1 cellular context compared by ENCODE assay signal in the genomic region with DNA sequence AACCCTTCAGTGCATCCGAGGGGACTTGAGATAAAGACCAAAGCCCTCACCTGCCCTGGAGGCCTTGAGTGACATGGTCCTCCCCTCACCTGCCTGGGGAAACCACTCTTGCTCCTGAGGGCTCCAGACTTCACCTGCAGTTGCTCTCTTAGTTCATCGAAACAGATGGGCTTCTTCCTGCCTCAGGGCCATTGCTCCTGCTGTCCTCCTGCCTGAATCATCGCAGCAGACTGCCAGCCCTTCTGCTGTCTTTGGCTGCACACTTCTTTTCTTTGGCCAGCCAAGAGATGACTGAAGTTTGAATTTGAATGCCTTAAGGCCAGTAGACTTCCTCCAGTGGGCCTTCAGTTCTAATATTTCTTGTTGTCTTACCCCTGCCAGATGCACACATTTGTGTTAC.
TF ChIP-seq lines count a peak whose summit lies in the region.

No MANE protein-coding gene starts in this region.

TF ChIP-seq in IMR-90, 13 proteins besides CTCF, POLR2A, EP300 and RAD21:
- TF ChIP-seq FOS (IDR thresholded peaks at IDR 0.05; ENCODE audit: low read depth, low read length) (no peak), MAZ (IDR thresholded peaks at IDR 0.05; ENCODE audit: borderline replicate concordance, low read depth, low read length) (no peak), SMC3 (IDR thresholded peaks at IDR 0.05; ENCODE audit: low read depth, low read length) (no peak), CEBPB (IDR thresholded peaks at IDR 0.05; ENCODE audit: low read depth, low read length) (no peak), MXI1 (IDR thresholded peaks at IDR 0.05; ENCODE audit: borderline replicate concordance, low read depth, low read length) (no peak), MAFK (IDR thresholded peaks at IDR 0.05; ENCODE audit: low read depth, low read length) (no peak), CHD1 (IDR thresholded peaks at IDR 0.05; ENCODE audit: low read depth, low read length) (no peak), NFE2L2 (IDR thresholded peaks at IDR 0.05; ENCODE audit: low read depth, low read length) (no peak), BHLHE40 (IDR thresholded peaks at IDR 0.05; ENCODE audit: low read depth, low read length) (no peak), RCOR1 (IDR thresholded peaks at IDR 0.05; ENCODE audit: insufficient replicate concordance, low read length) (no peak), RFX5 (IDR thresholded peaks at IDR 0.05; ENCODE audit: low read depth, low read length) (no peak)
- TF ChIP-seq, protein P1, sequence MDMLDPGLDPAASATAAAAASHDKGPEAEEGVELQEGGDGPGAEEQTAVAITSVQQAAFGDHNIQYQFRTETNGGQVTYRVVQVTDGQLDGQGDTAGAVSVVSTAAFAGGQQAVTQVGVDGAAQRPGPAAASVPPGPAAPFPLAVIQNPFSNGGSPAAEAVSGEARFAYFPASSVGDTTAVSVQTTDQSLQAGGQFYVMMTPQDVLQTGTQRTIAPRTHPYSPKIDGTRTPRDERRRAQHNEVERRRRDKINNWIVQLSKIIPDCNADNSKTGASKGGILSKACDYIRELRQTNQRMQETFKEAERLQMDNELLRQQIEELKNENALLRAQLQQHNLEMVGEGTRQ (IDR thresholded peaks at IDR 0.05; ENCODE audit: low read depth, low read length) = no peak
- TF ChIP-seq, protein P2, sequence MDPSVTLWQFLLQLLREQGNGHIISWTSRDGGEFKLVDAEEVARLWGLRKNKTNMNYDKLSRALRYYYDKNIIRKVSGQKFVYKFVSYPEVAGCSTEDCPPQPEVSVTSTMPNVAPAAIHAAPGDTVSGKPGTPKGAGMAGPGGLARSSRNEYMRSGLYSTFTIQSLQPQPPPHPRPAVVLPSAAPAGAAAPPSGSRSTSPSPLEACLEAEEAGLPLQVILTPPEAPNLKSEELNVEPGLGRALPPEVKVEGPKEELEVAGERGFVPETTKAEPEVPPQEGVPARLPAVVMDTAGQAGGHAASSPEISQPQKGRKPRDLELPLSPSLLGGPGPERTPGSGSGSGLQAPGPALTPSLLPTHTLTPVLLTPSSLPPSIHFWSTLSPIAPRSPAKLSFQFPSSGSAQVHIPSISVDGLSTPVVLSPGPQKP (IDR thresholded peaks at IDR 0.05; ENCODE audit: borderline replicate concordance, low read depth, low read length) = no peak
